Comparison of ENCODE assay signal across 2 cellular contexts in genomic region chr19:15449620-15450527, GRCh38.
TF ChIP-seq lines count a peak whose summit lies in the region.

TSS of gene WIZ (minus strand) at chr19:15449956. CDS start at chr19:15448307, 1,649 bp downstream.

TF ChIP-seq in A549, 52 proteins besides CTCF, POLR2A, EP300 and RAD21 (continued from another document):
- 0 out of 2 replicates have a peak, but pooled peaks have one; percentile 30 for TF ChIP-seq MAZ (IDR thresholded peaks at IDR 0.05; ENCODE audit: borderline replicate concordance, low read depth, low read length)
- TF ChIP-seq FOSL2 (IDR thresholded peaks at IDR 0.05) = no peak
- TF ChIP-seq FOSL2 (CRISPR knock-in tag; IDR thresholded peaks at IDR 0.05) = no peak
- peak in 1 of 2 experiments; percentile 75; a peak in 2 of 5 replicates for TF ChIP-seq JUN (IDR thresholded peaks at IDR 0.05)
- no peak for TF ChIP-seq TFCP2L1 (CRISPR knock-in tag; IDR thresholded peaks at IDR 0.05)
- TF ChIP-seq MAX (IDR thresholded peaks at IDR 0.05) = 0 out of 2 replicates have a peak, but pooled peaks have one; percentile 16

TF ChIP-seq in GM12878, 131 proteins besides CTCF, POLR2A, EP300 and RAD21 (continued from another document):
- no peak for TF ChIP-seq PBX3 (IDR thresholded peaks at IDR 0.05; ENCODE audit: insufficient replicate concordance, low read depth, low read length)
- no peak for TF ChIP-seq ZNF274 (IDR thresholded peaks at IDR 0.05; ENCODE audit: insufficient read depth, insufficient read length)
- peak in 1 of 2 experiments; percentile 34; a peak in 1 of 4 replicates for TF ChIP-seq BHLHE40 (IDR thresholded peaks at IDR 0.05; ENCODE audit: borderline replicate concordance in 1 of 2, low read depth in 2 of 2, low read length in 1 of 2)
- TF ChIP-seq RBBP5 (conservative IDR thresholded peaks at IDR 0.05) = no peak
- TF ChIP-seq BMI1 (IDR thresholded peaks at IDR 0.05; ENCODE audit: borderline replicate concordance) = peak; percentile 91
- no peak for TF ChIP-seq BRCA1 (IDR thresholded peaks at IDR 0.05; ENCODE audit: low read depth, low read length)
- TF ChIP-seq YY1 (IDR thresholded peaks at IDR 0.05; ENCODE audit: low read depth, low read length) = peak; percentile 94
- TF ChIP-seq SIN3A (IDR thresholded peaks at IDR 0.05; ENCODE audit: low read depth, low read length) = 0 out of 2 replicates have a peak, but pooled peaks have one; percentile 27
- no peak for TF ChIP-seq ZNF217 (IDR thresholded peaks at IDR 0.05)
- TF ChIP-seq IKZF1 (conservative IDR thresholded peaks at IDR 0.05) = 0 out of 2 replicates have a peak, but pooled peaks have one; percentile 23
- TF ChIP-seq MXI1 (IDR thresholded peaks at IDR 0.05; ENCODE audit: low read depth, low read length) = no peak
- no peak for TF ChIP-seq PML (IDR thresholded peaks at IDR 0.05; ENCODE audit: low read length)
- TF ChIP-seq FOXM1 (IDR thresholded peaks at IDR 0.05; ENCODE audit: low read depth, low read length) = no peak
- no peak for TF ChIP-seq ZZZ3 (IDR thresholded peaks at IDR 0.05; ENCODE audit: control insufficient read depth, insufficient read length, low read depth)
- TF ChIP-seq SRF (IDR thresholded peaks at IDR 0.05; ENCODE audit: low read depth in 2 of 2, low read length in 2 of 2) = peak in 1 of 2 experiments; percentile 83; a peak in 1 of 4 replicates
- TF ChIP-seq CHD4 (IDR thresholded peaks at IDR 0.05) = no peak
- peak; percentile 90 for TF ChIP-seq TARDBP (IDR thresholded peaks at IDR 0.05; ENCODE audit: borderline replicate concordance)
- TF ChIP-seq ZSCAN29 (IDR thresholded peaks at IDR 0.05) = no peak
- no peak for TF ChIP-seq ZNF24 (IDR thresholded peaks at IDR 0.05)
- TF ChIP-seq TBL1XR1 (IDR thresholded peaks at IDR 0.05; ENCODE audit: low read depth, low read length) = no peak
- no peak for TF ChIP-seq LARP7 (IDR thresholded peaks at IDR 0.05)
- no peak for TF ChIP-seq CBX5 (IDR thresholded peaks at IDR 0.05; ENCODE audit: low read depth)
- TF ChIP-seq NRF1 (conservative IDR thresholded peaks at IDR 0.05; ENCODE audit: low read depth, low read length) = no peak
- no peak for TF ChIP-seq NBN (IDR thresholded peaks at IDR 0.05)
- peak; percentile 51 for TF ChIP-seq SIX5 (IDR thresholded peaks at IDR 0.05; ENCODE audit: low read depth, low read length, severe bottlenecking)
- no peak for TF ChIP-seq SUPT20H (IDR thresholded peaks at IDR 0.05; ENCODE audit: borderline replicate concordance, control insufficient read depth, low read depth, low read length)
- 0 out of 2 replicates have a peak, but pooled peaks have one; percentile 41 for TF ChIP-seq NKRF (conservative IDR thresholded peaks at IDR 0.05)
- TF ChIP-seq GABPA (IDR thresholded peaks at IDR 0.05; ENCODE audit: low read depth) = no peak
- no peak for TF ChIP-seq TAF1 (IDR thresholded peaks at IDR 0.05; ENCODE audit: borderline replicate concordance, low read depth, low read length)
- no peak for TF ChIP-seq SKIL (IDR thresholded peaks at IDR 0.05; ENCODE audit: low read depth, poor library complexity, severe bottlenecking)
- TF ChIP-seq ZNF592 (IDR thresholded peaks at IDR 0.05) = peak; percentile 85; the same call in 1 of the 2 replicates
- no peak for TF ChIP-seq IRF3 (IDR thresholded peaks at IDR 0.05)
- peak; percentile 90 for TF ChIP-seq CREM (IDR thresholded peaks at IDR 0.05; ENCODE audit: low read depth)
- TF ChIP-seq SMC3 (IDR thresholded peaks at IDR 0.05; ENCODE audit: borderline replicate concordance, low read length) = no peak
- no peak for TF ChIP-seq NR2C2 (IDR thresholded peaks at IDR 0.05; ENCODE audit: borderline replicate concordance, control insufficient read depth, insufficient read length, low read depth)
- peak; percentile 31; the same call in 1 of the 2 replicates for TF ChIP-seq POLR2AphosphoS5 (IDR thresholded peaks at IDR 0.05; ENCODE audit: low read length)
- peak; percentile 90 for TF ChIP-seq CREB1 (IDR thresholded peaks at IDR 0.05; ENCODE audit: low read depth)
- TF ChIP-seq EGR1 (IDR thresholded peaks at IDR 0.05; ENCODE audit: borderline replicate concordance in 1 of 2, low read depth in 2 of 2, low read length in 2 of 2) = peak in 1 of 2 experiments; percentile 23; a peak in 1 of 3 replicates
- TF ChIP-seq HCFC1 (IDR thresholded peaks at IDR 0.05; ENCODE audit: low read length) = peak; percentile 74
- no peak for TF ChIP-seq EED (IDR thresholded peaks at IDR 0.05; ENCODE audit: low read depth)
- TF ChIP-seq HDGF (IDR thresholded peaks at IDR 0.05) = 0 out of 2 replicates have a peak, but pooled peaks have one; percentile 49
